Comparison of ENCODE assay signal across 1 cellular context in genomic region chr1:145957443-145958319, GRCh38.
TF ChIP-seq lines count a peak whose summit lies in the region.

TSS of gene LIX1L (minus strand) at chr1:145958017. CDS start at chr1:145957927, 90 bp downstream.

TF ChIP-seq in HepG2, 621 proteins besides CTCF, POLR2A, EP300 and RAD21 (continued from another document and continues in another):
- TF ChIP-seq ZNF777 (CRISPR knock-in tag; IDR thresholded peaks at IDR 0.05), result peak; percentile 59; the same call in 1 of the 2 replicates
- no peak for TF ChIP-seq ZNF614 (CRISPR knock-in tag; IDR thresholded peaks at IDR 0.05; ENCODE audit: borderline replicate concordance)
- no peak for TF ChIP-seq ZNF33B (CRISPR knock-in tag; IDR thresholded peaks at IDR 0.05)
- no peak for TF ChIP-seq ZNF619 (CRISPR knock-in tag; IDR thresholded peaks at IDR 0.05)
- no peak for TF ChIP-seq ZNF468 (CRISPR knock-in tag; IDR thresholded peaks at IDR 0.05)
- no peak for TF ChIP-seq ZFP36L2 (CRISPR knock-in tag; IDR thresholded peaks at IDR 0.05)
- TF ChIP-seq MYC (CRISPR knock-in tag; IDR thresholded peaks at IDR 0.05; ENCODE audit: borderline replicate concordance), result no peak
- TF ChIP-seq PHF21A (CRISPR knock-in tag; IDR thresholded peaks at IDR 0.05), result peak; percentile 53; the same call in 1 of the 2 replicates
- TF ChIP-seq ZBTB46 (CRISPR knock-in tag; IDR thresholded peaks at IDR 0.05; ENCODE audit: borderline replicate concordance), result no peak
- no peak for TF ChIP-seq KAT2B (IDR thresholded peaks at IDR 0.05; ENCODE audit: borderline replicate concordance, low read depth, low read length)
- TF ChIP-seq CHCHD3 (CRISPR knock-in tag; IDR thresholded peaks at IDR 0.05), result no peak
- TF ChIP-seq CENPBD1 (CRISPR knock-in tag; IDR thresholded peaks at IDR 0.05; ENCODE audit: borderline replicate concordance, low read depth), result no peak
- 0 out of 2 replicates have a peak, but pooled peaks have one; percentile 25 for TF ChIP-seq KLF15 (CRISPR knock-in tag; IDR thresholded peaks at IDR 0.05; ENCODE audit: borderline replicate concordance)
- TF ChIP-seq ZNF800 (CRISPR knock-in tag; IDR thresholded peaks at IDR 0.05), result peak; percentile 69; the same call in 1 of the 2 replicates
- no peak for TF ChIP-seq AFF4 (CRISPR knock-in tag; IDR thresholded peaks at IDR 0.05)
- TF ChIP-seq HMG20A (CRISPR knock-in tag; IDR thresholded peaks at IDR 0.05; ENCODE audit: borderline replicate concordance), result 0 out of 2 replicates have a peak, but pooled peaks have one; percentile 13
- TF ChIP-seq ZNF558 (CRISPR knock-in tag; IDR thresholded peaks at IDR 0.05; ENCODE audit: borderline replicate concordance), result no peak
- no peak for TF ChIP-seq PCBP2 (optimal IDR thresholded peaks at IDR 0.05; ENCODE audit: low read depth, low read length, poor library complexity, severe bottlenecking)
- no peak for TF ChIP-seq SOX13 (IDR thresholded peaks at IDR 0.05)
- TF ChIP-seq SOX13 (CRISPR knock-in tag; conservative IDR thresholded peaks at IDR 0.05 in 1 of 2, IDR thresholded peaks at IDR 0.05 in 1 of 2), result no peak
- TF ChIP-seq GFI1 (CRISPR knock-in tag; IDR thresholded peaks at IDR 0.05; ENCODE audit: borderline replicate concordance), result no peak
- TF ChIP-seq ZNF235 (CRISPR knock-in tag; IDR thresholded peaks at IDR 0.05; ENCODE audit: borderline replicate concordance), result 0 out of 2 replicates have a peak, but pooled peaks have one; percentile 56
- TF ChIP-seq ZNF138 (CRISPR knock-in tag; IDR thresholded peaks at IDR 0.05; ENCODE audit: low read depth), result no peak
- TF ChIP-seq KDM1A (CRISPR knock-in tag; IDR thresholded peaks at IDR 0.05), result no peak
- TF ChIP-seq NCOR1 (IDR thresholded peaks at IDR 0.05; ENCODE audit: borderline replicate concordance, low read length), result no peak
- TF ChIP-seq GPN1 (CRISPR knock-in tag; IDR thresholded peaks at IDR 0.05; ENCODE audit: borderline replicate concordance), result no peak
- no peak for TF ChIP-seq ZNF564 (CRISPR knock-in tag; IDR thresholded peaks at IDR 0.05)
- no peak for TF ChIP-seq GPBP1L1 (CRISPR knock-in tag; IDR thresholded peaks at IDR 0.05)
- TF ChIP-seq HOXD1 (CRISPR knock-in tag; IDR thresholded peaks at IDR 0.05), result peak; percentile 44; the same call in 1 of the 2 replicates
- TF ChIP-seq DDIT3 (CRISPR knock-in tag; IDR thresholded peaks at IDR 0.05), result no peak
- TF ChIP-seq NKX3-1 (CRISPR knock-in tag; IDR thresholded peaks at IDR 0.05), result no peak
- no peak for TF ChIP-seq MTERF4 (CRISPR knock-in tag; IDR thresholded peaks at IDR 0.05)
- TF ChIP-seq ZNF260 (CRISPR knock-in tag; IDR thresholded peaks at IDR 0.05; ENCODE audit: borderline replicate concordance, low read depth), result no peak
- TF ChIP-seq KDM3A (CRISPR knock-in tag; IDR thresholded peaks at IDR 0.05; ENCODE audit: low read depth), result no peak
- no peak for TF ChIP-seq ZNF562 (CRISPR knock-in tag; IDR thresholded peaks at IDR 0.05; ENCODE audit: borderline replicate concordance)
- TF ChIP-seq SKIL (CRISPR knock-in tag; IDR thresholded peaks at IDR 0.05; ENCODE audit: borderline replicate concordance), result peak; percentile 61; the same call in 1 of the 2 replicates
- no peak for TF ChIP-seq ZNF790 (CRISPR knock-in tag; IDR thresholded peaks at IDR 0.05; ENCODE audit: borderline replicate concordance)
- no peak for TF ChIP-seq ATF1 (CRISPR knock-in tag; IDR thresholded peaks at IDR 0.05)
- no peak for TF ChIP-seq ZNF33A (CRISPR knock-in tag; IDR thresholded peaks at IDR 0.05; ENCODE audit: borderline replicate concordance)
- no peak for TF ChIP-seq PLSCR1 (CRISPR knock-in tag; IDR thresholded peaks at IDR 0.05; ENCODE audit: borderline replicate concordance)
- no peak for TF ChIP-seq ZNF772 (CRISPR knock-in tag; IDR thresholded peaks at IDR 0.05)
- no peak for TF ChIP-seq RBAK (CRISPR knock-in tag; IDR thresholded peaks at IDR 0.05)
- no peak for TF ChIP-seq ZNF275 (CRISPR knock-in tag; IDR thresholded peaks at IDR 0.05; ENCODE audit: borderline replicate concordance)
- TF ChIP-seq ZNF20 (CRISPR knock-in tag; IDR thresholded peaks at IDR 0.05), result no peak
- no peak for TF ChIP-seq ZNF737 (CRISPR knock-in tag; IDR thresholded peaks at IDR 0.05; ENCODE audit: borderline replicate concordance)
- TF ChIP-seq BRF2 (CRISPR knock-in tag; IDR thresholded peaks at IDR 0.05), result no peak
- TF ChIP-seq ZBTB34 (CRISPR knock-in tag; IDR thresholded peaks at IDR 0.05), result peak; percentile 40; the same call in 1 of the 2 replicates
- TF ChIP-seq PHF20 (CRISPR knock-in tag; IDR thresholded peaks at IDR 0.05), result 0 out of 2 replicates have a peak, but pooled peaks have one; percentile 23
